In the genomic region with DNA sequence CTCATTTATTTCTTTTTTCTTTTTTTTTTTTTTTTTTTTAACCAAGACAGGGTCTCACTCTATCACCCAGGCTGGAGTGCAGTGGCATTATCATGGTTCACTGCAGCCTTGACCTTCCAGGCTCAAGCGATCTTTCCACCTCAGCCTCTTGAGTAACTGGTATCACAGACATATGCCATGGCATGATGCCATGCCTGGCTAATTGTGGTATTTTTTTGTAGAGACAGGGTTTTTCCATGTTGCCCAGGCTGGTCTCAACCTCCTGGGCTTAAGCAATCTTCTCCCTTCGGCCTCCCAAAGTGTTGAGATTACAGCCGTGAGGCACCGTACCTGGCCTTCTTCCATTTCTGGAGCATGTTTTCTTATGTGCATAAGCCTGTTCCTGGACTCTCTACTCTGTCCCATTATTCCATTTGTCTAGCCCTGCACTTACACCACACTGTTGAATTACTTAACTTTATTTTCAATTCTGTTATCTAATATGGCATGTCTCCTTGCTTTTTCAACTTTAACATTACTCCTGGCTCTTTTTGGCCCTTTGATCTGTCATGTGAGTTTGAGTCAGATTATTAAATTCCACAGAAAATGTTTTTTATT, we compare ENCODE assay signal across 19 cellular contexts. TPM values are rescaled to one million over a fixed set of nuclear protein-coding genes. Genes with fewer than 3 reads are reported as not detected.
A peak's percentile ranks its signal among the peaks of the same experiment; 100 is the strongest.
DNase-seq lines count a peak whose midpoint lies in the region; TF ChIP-seq lines count a peak whose summit lies in the region.
"Had no signal": no experiment of that assay in that cellular context is flagged by ENCODE, and none has a peak within 500 bp of the region (broad histone marks: within the 10 kb centered on the region; RNA-seq: fewer than 3 reads in every experiment).

No MANE protein-coding gene starts in this region.

- H3K36me3 Mint-ChIP-seq in MCF 10A (ENCODE audit: insufficient read depth, unreplicated experiment) = peaks cover 5% of the 10 kb centered on the region
- H3K36me3 Mint-ChIP-seq: CD8-positive, alpha-beta T cell had no signal

- in situ Hi-C loops in mammary epithelial cell (cut with MboI; ENCODE audit: low sequenced_read_pairs in 2 of 2) = no loop called here

- no peak overlapping the region for H3K4me3 ChIP-seq in breast epithelium
- no peak overlapping the region for H3K4me3 ChIP-seq in mammary epithelial cell (replicated peaks in 1 of 3; ENCODE audit: insufficient read depth in 1 of 3, low read depth in 2 of 3, low read length in 3 of 3)
- H3K4me3 ChIP-seq in fibroblast of the aortic adventitia (ENCODE audit: low read depth, low read length) = no peak overlapping the region
- H3K4me3 ChIP-seq: HAP-1 had no signal

- H3K27me3 Mint-ChIP-seq in MCF 10A (ENCODE audit: insufficient read depth, unreplicated experiment) = no peaks in the 10 kb centered on the region

- H3K4me2 ChIP-seq in mammary epithelial cell (ENCODE audit: insufficient read depth, low read depth, low read length) = no peak overlapping the region

- H3K4me1 Mint-ChIP-seq in MCF 10A (ENCODE audit: insufficient read depth, unreplicated experiment) = no peaks in the 10 kb centered on the region

- POLR2A ChIA-PET in MCF 10A (lab: Yijun Ruan, JAX) = no interaction called here

- CTCF ChIA-PET in MCF 10A (lab: Yijun Ruan, JAX) = no interaction called here
- CTCF ChIA-PET in mammary epithelial cell (lab: Charles Lee; ENCODE audit: low non-redundant PET) = no interaction called here

- no peak overlapping the region for H2AFZ ChIP-seq in mammary epithelial cell (ENCODE audit: low read depth, low read length)

- H3K27ac ChIP-seq in breast epithelium (no peak overlapping the region), mammary epithelial cell (ENCODE audit: insufficient read depth, low read depth, low read length) (no peak overlapping the region)

- BruUV-seq in MCF 10A (replicated peaks; lab: Mats Ljungman, UMichigan) (no TSS peak), mammary epithelial cell (replicated peaks; lab: Mats Ljungman, UMichigan) (no TSS peak)

- H3K4me1 ChIP-seq in breast epithelium (no peaks in the 10 kb centered on the region), mammary epithelial cell (ENCODE audit: insufficient read depth, low read length) (no peaks in the 10 kb centered on the region)
- H3K4me1 ChIP-seq: HAP-1 had no signal

- H3K27me3 ChIP-seq in breast epithelium (no peaks in the 10 kb centered on the region), mammary epithelial cell (ENCODE audit: insufficient read depth, low read length) (no peaks in the 10 kb centered on the region)

- H3K79me2 ChIP-seq in mammary epithelial cell (ENCODE audit: insufficient read depth, low read length) = no peaks in the 10 kb centered on the region

- H4K20me1 ChIP-seq in mammary epithelial cell (ENCODE audit: insufficient read depth, low read length) = no peaks in the 10 kb centered on the region

- H3K4me3 Mint-ChIP-seq in MCF 10A (ENCODE audit: unreplicated experiment) = no peak overlapping the region
- H3K4me3 Mint-ChIP-seq: CD8-positive, alpha-beta T cell had no signal

- no peaks in the 10 kb centered on the region for H3K9me3 Mint-ChIP-seq in MCF 10A (ENCODE audit: unreplicated experiment)
- H3K9me3 Mint-ChIP-seq: CD8-positive, alpha-beta T cell had no signal

- no peak for TF ChIP-seq POLR2A in breast epithelium (IDR thresholded peaks at IDR 0.05)

- H3K27ac Mint-ChIP-seq in MCF 10A (ENCODE audit: low read depth, unreplicated experiment) = no peak overlapping the region
- H3K27ac Mint-ChIP-seq: CD8-positive, alpha-beta T cell had no signal

- dilution Hi-C loops in mammary epithelial cell (cut with HindIII; ENCODE audit: low sequenced_read_pairs) = no loop called here

- H3K36me3 ChIP-seq in breast epithelium (no peaks in the 10 kb centered on the region), mammary epithelial cell (ENCODE audit: insufficient read depth, low read length) (no peaks in the 10 kb centered on the region)
- H3K36me3 ChIP-seq: HAP-1 had no signal

- no peak overlapping the region for H3K9ac ChIP-seq in mammary epithelial cell (ENCODE audit: insufficient read depth, low read length)

- DNase-seq in MCF 10A (ENCODE audit: unreplicated experiment) (peak; percentile 69), breast epithelium (ENCODE audit: low spot score in 2 of 2) (no peak), mammary epithelial cell (peak; percentile 19), fibroblast of the aortic adventitia (ENCODE audit: low read depth) (peak; percentile 64), retina (no peak), NCI-H187 (lab: John Stamatoyannopoulos, UW) (no peak), NCI-H1092 (lab: John Stamatoyannopoulos, UW) (no peak), SKM-1 treated with dmso at 0.1 percent for 144 hours (lab: John Stamatoyannopoulos, UW; ENCODE audit: unreplicated experiment) (no peak)
- DNase-seq: 8988T; C1 segment of cervical spinal cord; CD8-positive, alpha-beta T cell; KBM-7; NCI-H1436; NCI-H1930; NCI-H510A; NCI-H748 treated with DMSO at 0.1 percent for 48 hours; T-helper 1 cell had no signal

- H3K9me3 ChIP-seq in breast epithelium = no peaks in the 10 kb centered on the region
- H3K9me3 ChIP-seq in mammary epithelial cell (replicated peaks; ENCODE audit: insufficient read depth, low read length) = no peaks in the 10 kb centered on the region
- H3K9me3 ChIP-seq: HAP-1 had no signal

- 88% methylated on average over 4 of the region's 4 CpGs for WGBS in mammary epithelial cell (ENCODE audit: low coverage, missing lambda C conversion rate)

- TF ChIP-seq CTCF in MCF 10A (IDR thresholded peaks at IDR 0.05; ENCODE audit: unreplicated experiment) (no peak), breast epithelium (IDR thresholded peaks at IDR 0.05) (no peak), mammary epithelial cell (conservative IDR thresholded peaks at IDR 0.05 in 1 of 2, IDR thresholded peaks at IDR 0.05 in 1 of 2; ENCODE audit: extremely low read depth in 1 of 2, insufficient read depth in 1 of 2, low read depth in 1 of 2, low read length in 2 of 2) (no peak), fibroblast of the aortic adventitia (IDR thresholded peaks at IDR 0.05; ENCODE audit: insufficient read depth, low read length) (no peak)

- intact Hi-C loops in MCF 10A (cut with micrococcal nuclease) (no loop called here), breast epithelium (cut with DNase I; ENCODE audit: low total_unique reads) (no loop called here), mammary epithelial cell (cut with micrococcal nuclease) (no loop called here)

RNA-seq across cellular contexts. Expression of a gene that starts 47.9 kb away (rescaled TPM):
- total RNA-seq in MCF 10A (2022) (not detected in 2 replicates), breast epithelium (1 to 10 TPM; 1.2 to 3.2 (median 1.3) TPM), mammary epithelial cell (not detected), fibroblast of the aortic adventitia (ENCODE audit: low replicate concordance) (1.8 and 2.5 TPM in 2 replicates)
- not detected for polyA plus RNA-seq in mammary epithelial cell
- polyA minus RNA-seq in mammary epithelial cell = not detected
- total RNA-seq: HT1080 had no signal

Comparison
In these comparisons a context has a peak if more than half of its experiments do, and no peak if none do; other contexts are left out.
1. DNase-seq: peak in MCF 10A (single experiment), mammary epithelial cell (single experiment) and fibroblast of the aortic adventitia (single experiment); none in breast epithelium (0 of 2), retina (single experiment), NCI-H187 (0 of 2), NCI-H1092 (single experiment) and SKM-1 treated with dmso at 0.1 percent for 144 hours (single experiment).